Comparison of ENCODE assay signal across 13 cellular contexts in the genomic region with DNA sequence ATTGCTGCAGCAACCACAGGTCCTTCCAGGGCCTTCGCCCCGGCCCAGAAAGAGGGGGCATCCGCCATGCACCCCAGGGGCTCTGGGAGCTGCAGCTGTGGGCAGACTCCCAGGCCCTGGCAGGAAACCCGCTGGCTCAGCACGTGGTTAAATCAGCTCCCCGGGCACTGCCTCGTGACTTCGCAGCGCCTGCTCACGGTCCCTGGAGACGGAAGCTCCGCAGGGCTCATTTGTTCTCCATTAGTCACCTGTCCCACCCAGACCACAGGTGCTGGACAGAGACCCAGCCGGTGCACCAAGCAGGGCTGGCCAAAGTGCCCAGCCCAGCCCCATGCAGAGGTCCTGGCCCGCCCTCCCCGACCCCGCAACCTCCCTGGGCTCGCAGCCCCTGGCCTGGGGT. TPM values are rescaled to one million over a fixed set of nuclear protein-coding genes. Genes with fewer than 3 reads are reported as not detected.
A peak's percentile ranks its signal among the peaks of the same experiment; 100 is the strongest.
DNase-seq lines count a peak whose midpoint lies in the region; ATAC-seq, FAIRE-seq and TF ChIP-seq lines count a peak whose summit lies in the region.
"Had no signal": no experiment of that assay in that cellular context is flagged by ENCODE, and none has a peak within 500 bp of the region (broad histone marks: within the 10 kb centered on the region; RNA-seq: fewer than 3 reads in every experiment).

No MANE protein-coding gene starts in this region.

- FAIRE-seq in pancreas (lab: Jason Lieb, UNC) (no peak), GM12892 (lab: Jason Lieb, UNC) (no peak)
- FAIRE-seq: A204.1 had no signal

- no peak overlapping the region for H2AFZ ChIP-seq in mammary epithelial cell (ENCODE audit: low read depth, low read length)

- TF ChIP-seq POLR2A in GM12892 (IDR thresholded peaks at IDR 0.05; ENCODE audit: low read depth, low read length), result no peak

- H3K4me3 ChIP-seq in mammary epithelial cell (replicated peaks in 1 of 3; ENCODE audit: insufficient read depth in 1 of 3, low read depth in 2 of 3, low read length in 3 of 3) (no peak overlapping the region), pancreas (no peak overlapping the region)
- H3K4me3 ChIP-seq: tibial artery had no signal

- H3K36me3 ChIP-seq in mammary epithelial cell (ENCODE audit: insufficient read depth, low read length) (no peaks in the 10 kb centered on the region), pancreas (no peaks in the 10 kb centered on the region)
- H3K36me3 ChIP-seq: tibial artery had no signal

- H3K9me3 ChIP-seq in mammary epithelial cell (replicated peaks; ENCODE audit: insufficient read depth, low read length) (no peaks in the 10 kb centered on the region), pancreas (no peaks in the 10 kb centered on the region)
- H3K9me3 ChIP-seq: tibial artery had no signal

- H3K4me2 ChIP-seq in mammary epithelial cell (ENCODE audit: insufficient read depth, low read depth, low read length), result no peak overlapping the region

- TF ChIP-seq CTCF in mammary epithelial cell (conservative IDR thresholded peaks at IDR 0.05 in 1 of 2, IDR thresholded peaks at IDR 0.05 in 1 of 2; ENCODE audit: extremely low read depth in 1 of 2, insufficient read depth in 1 of 2, low read depth in 1 of 2, low read length in 2 of 2) (no peak), pancreas (IDR thresholded peaks at IDR 0.05) (no peak)

- ATAC-seq in pancreas, result peak in 3 of 4 donors; percentile 40 to 76 (median 76)
- ATAC-seq in HG02678 (IDR thresholded peaks at IDR 0.05; ENCODE audit: unreplicated experiment), result no peak
- ATAC-seq: WTC11 had no signal

- 1% methylated on average over 12 of the region's 17 CpGs for WGBS in mammary epithelial cell (ENCODE audit: low coverage, missing lambda C conversion rate)
- WGBS in pancreas, 2 donors, result 23 to 35% methylated on average over 15 to 17 of the region's 17 CpGs

- H3K4me1 ChIP-seq in mammary epithelial cell (ENCODE audit: insufficient read depth, low read length) (peaks cover 31% of the 10 kb centered on the region), pancreas (no peaks in the 10 kb centered on the region)

- in situ Hi-C loops in mammary epithelial cell (cut with MboI; ENCODE audit: low sequenced_read_pairs in 2 of 2), result no loop called here

- H3K27ac ChIP-seq in mammary epithelial cell (ENCODE audit: insufficient read depth, low read depth, low read length), result no peak overlapping the region
- H3K27ac ChIP-seq in pancreas, result no peak overlapping the region
- H3K27ac ChIP-seq: tibial artery had no signal

- dilution Hi-C loops in mammary epithelial cell (cut with HindIII; ENCODE audit: low sequenced_read_pairs), result loop anchor here (5.0 kb wide), 2 partner anchors 65 to 80 kb away; partner anchors contain the start of gene PTK6

- H3K9ac ChIP-seq in mammary epithelial cell (ENCODE audit: insufficient read depth, low read length), result no peak overlapping the region

- no TSS peak for BruUV-seq in mammary epithelial cell (replicated peaks; lab: Mats Ljungman, UMichigan)

- no peaks in the 10 kb centered on the region for H4K20me1 ChIP-seq in mammary epithelial cell (ENCODE audit: insufficient read depth, low read length)

- intact Hi-C loops in mammary epithelial cell (cut with micrococcal nuclease) (no loop called here), pancreas (cut with DNase I) (no loop called here)

- H3K79me2 ChIP-seq in mammary epithelial cell (ENCODE audit: insufficient read depth, low read length), result no peaks in the 10 kb centered on the region

- peaks cover 2% of the 10 kb centered on the region for H3K27me3 ChIP-seq in mammary epithelial cell (ENCODE audit: insufficient read depth, low read length)
- H3K27me3 ChIP-seq in pancreas, result peaks cover 0 to 14% (median 1%) of the 10 kb centered on the region in 4 donors

- CTCF ChIA-PET in mammary epithelial cell (lab: Charles Lee; ENCODE audit: low non-redundant PET), result interaction anchor here (0.7 kb wide), 1 partner anchor 645 kb away, joined by 4 read pairs; no protein-coding TSS in a partner anchor

- DNase-seq in DMS53 (lab: John Stamatoyannopoulos, UW) (peak; percentile 35), DMS53 treated with DMSO at 0.1 percent for 48 hours (lab: John Stamatoyannopoulos, UW; ENCODE audit: unreplicated experiment) (no peak), NCI-H146 treated with DMSO at 0.1 percent for 48 hours (lab: John Stamatoyannopoulos, UW; ENCODE audit: unreplicated experiment) (peak; percentile 40), mammary epithelial cell (peak; percentile 75), pancreas (peak in 1 of 6 donors; percentile 18), GM12892 (ENCODE audit: insufficient read length) (no peak), NCI-H748 treated with DMSO at 0.1 percent for 48 hours (lab: John Stamatoyannopoulos, UW) (no peak)
- DNase-seq: NCI-H1105 treated with DMSO at 0.1 percent for 48 hours; stimulated activated CD4-positive, alpha-beta T cell treated with anti-CD3 and anti-CD28 coated beads, Interleukin-12 subunit alpha, Interleukin-12 subunit beta, amount 100 ng/mL, for 4 hours; tibial artery had no signal

RNA-seq across cellular contexts. Expression of gene KCNQ2, which starts 14.7 kb away (rescaled TPM):
- total RNA-seq in mammary epithelial cell, result not detected
- not detected for polyA plus RNA-seq in mammary epithelial cell
- not detected for polyA minus RNA-seq in mammary epithelial cell
- 1 to 10 TPM in 4 of 6 donors, under 1 TPM in 2; 0.54 to 2.1 (median 1.4) TPM for total RNA-seq in pancreas
- polyA plus RNA-seq in pancreas, result 10 to 100 TPM in 1 of 2 donors, 1 to 10 TPM in 1; 5.8 to 12.5 TPM
- 2.7 TPM for polyA plus RNA-seq in GM12892 (2012; ENCODE audit: missing spikeins)

RNA-seq across cellular contexts. Expression of gene EEF1A2, which starts 41.1 kb away (rescaled TPM):
- total RNA-seq in mammary epithelial cell (1 to 10 TPM in 1 of 2 donors, under 1 TPM in 1; 0.33 to 1.4 TPM), pancreas (10 to 100 TPM in 4 of 6 donors, 1 to 10 TPM in 2; 5.0 to 22.9 (median 15.4) TPM)
- polyA plus RNA-seq in mammary epithelial cell (0.58 TPM), pancreas (10 to 100 TPM; 28.2 to 86.9 TPM)
- polyA minus RNA-seq in mammary epithelial cell, result not detected
- 1.2 TPM for polyA plus RNA-seq in GM12892 (2012; ENCODE audit: missing spikeins)

Comparison
In these comparisons a context has a peak if more than half of its experiments do, and no peak if none do; other contexts are left out.
1. DNase-seq: peak in DMS53 (single experiment), NCI-H146 treated with DMSO at 0.1 percent for 48 hours (single experiment) and mammary epithelial cell (single experiment); none in DMS53 treated with DMSO at 0.1 percent for 48 hours (single experiment), GM12892 (single experiment) and NCI-H748 treated with DMSO at 0.1 percent for 48 hours (single experiment).